Comparison of ENCODE assay signal across 9 cellular contexts in the genomic region with DNA sequence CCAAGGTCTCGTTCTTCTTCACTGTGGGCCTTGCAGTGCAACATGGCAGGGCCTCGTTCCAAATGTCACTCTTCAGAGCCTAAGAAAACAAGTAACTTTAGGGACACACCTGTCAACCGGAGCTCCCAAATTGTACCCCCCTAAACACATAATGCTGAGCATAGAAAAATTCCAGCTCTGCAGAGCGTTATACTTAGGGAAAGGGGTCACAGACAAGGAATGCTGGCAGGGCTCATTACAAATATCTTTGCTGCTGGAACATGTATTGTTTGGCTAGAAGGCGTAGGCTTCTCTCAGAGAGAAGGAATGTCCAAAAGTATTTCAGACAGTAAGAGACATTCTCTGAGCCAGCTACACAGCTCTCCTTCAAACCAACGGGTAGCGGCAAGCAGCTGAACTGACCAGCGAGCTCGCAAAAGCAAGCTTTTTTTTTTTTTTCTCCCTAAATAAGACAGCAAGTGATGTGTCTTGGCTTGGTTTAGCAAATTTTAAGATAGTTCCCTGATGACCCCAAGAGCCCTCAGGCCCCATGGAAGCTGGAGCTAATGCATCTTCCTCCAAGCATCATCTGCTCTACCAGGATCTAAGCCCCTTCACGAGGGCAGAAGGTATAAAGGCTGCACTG. TPM values are rescaled to one million over a fixed set of nuclear protein-coding genes. Genes with fewer than 3 reads are reported as not detected.
DNase-seq lines count a peak whose midpoint lies in the region; ATAC-seq and TF ChIP-seq lines count a peak whose summit lies in the region.
"Had no signal": no experiment of that assay in that cellular context is flagged by ENCODE, and none has a peak within 500 bp of the region (broad histone marks: within the 10 kb centered on the region; RNA-seq: fewer than 3 reads in every experiment).

No MANE protein-coding gene starts in this region.

- DNase-seq in cardiac fibroblast (ENCODE audit: low read depth in 2 of 2) (peak; percentile 95 to 96), left kidney (ENCODE audit: low read depth, low spot score) (peak; percentile 20), testis (no peak), SW480 (ENCODE audit: low spot score) (no peak), lower leg skin (ENCODE audit: low spot score in 2 of 2) (no peak), retina (no peak)
- DNase-seq: stimulated activated naive B cell treated with anti-CD40 and anti-IgM and Interleukin-4, amounts not matched to agents 10 μg/mL and 1 μg/mL and 100 μg/mL, for 72 hours had no signal

- no peaks in the 10 kb centered on the region; the same call in 1 of the 2 replicates for H3K4me1 ChIP-seq in HUES48 (ENCODE audit: control insufficient read depth, insufficient read depth, low read length)
- H3K4me1 ChIP-seq in testis, result peaks cover 34% of the 10 kb centered on the region

- peak overlapping the region; percentile 36; the same call in 1 of the 2 replicates for H3K9ac ChIP-seq in HUES48 (ENCODE audit: low read depth, low read length)

- TF ChIP-seq CTCF in cardiac fibroblast (IDR thresholded peaks at IDR 0.05; ENCODE audit: low read depth, low read length) (no peak), testis (IDR thresholded peaks at IDR 0.05) (no peak), lower leg skin (IDR thresholded peaks at IDR 0.05) (no peak)

- no peak for TF ChIP-seq POLR2A in testis (IDR thresholded peaks at IDR 0.05)
- no peak for TF ChIP-seq POLR2A in lower leg skin (IDR thresholded peaks at IDR 0.05)

- H3K27me3 ChIP-seq in HUES48 (ENCODE audit: control insufficient read depth, insufficient read depth, low read length), result no peaks in the 10 kb centered on the region
- H3K27me3 ChIP-seq in testis, result no peaks in the 10 kb centered on the region

- 35 to 40% methylated on average over 10 of the region's 10 CpGs for WGBS in testis, 2 donors
- 26 to 29% methylated on average over 10 of the region's 10 CpGs for WGBS in lower leg skin, 2 donors

- H3K4me3 ChIP-seq in HUES48 (ENCODE audit: low read depth, low read length) (no peak overlapping the region), cardiac fibroblast (replicated peaks in 1 of 2; ENCODE audit: low read depth in 2 of 2, low read length in 2 of 2) (no peak overlapping the region), testis (no peak overlapping the region), lower leg skin (ENCODE audit: low read depth, poor library complexity, severe bottlenecking) (no peak overlapping the region)

- H3K36me3 ChIP-seq in HUES48 (ENCODE audit: control insufficient read depth, insufficient read depth, low read length) (peaks cover 21% of the 10 kb centered on the region), testis (ENCODE audit: low read depth, missing control alignments) (no peaks in the 10 kb centered on the region)

- ATAC-seq in GM19351 (IDR thresholded peaks at IDR 0.05; ENCODE audit: unreplicated experiment), result no peak
- ATAC-seq: stimulated activated naive B cell treated with anti-CD40 and anti-IgM and Interleukin-4, amounts not matched to agents 10 μg/mL and 1 μg/mL and 100 μg/mL, for 72 hours had no signal

- H3K9me3 ChIP-seq in HUES48 (ENCODE audit: control insufficient read depth, insufficient read depth, low read length), result no peaks in the 10 kb centered on the region
- H3K9me3 ChIP-seq in testis, result no peaks in the 10 kb centered on the region

- intact Hi-C loops in testis (cut with DNase I; ENCODE audit: low total_unique reads) (no loop called here), lower leg skin (cut with DNase I; ENCODE audit: low total_unique reads) (no loop called here)

- peak overlapping the region; percentile 83 for H3K27ac ChIP-seq in HUES48 (ENCODE audit: low read depth, low read length)
- H3K27ac ChIP-seq in testis, result peak overlapping the region; percentile 29 to 75

RNA-seq across cellular contexts. Expression of a gene that starts 24.5 kb away (rescaled TPM):
- total RNA-seq in testis (10 to 100 TPM; 29.1 to 31.5 TPM), lower leg skin (10 to 100 TPM in 3 of 4 donors, 1 to 10 TPM in 1; 7.3 to 15.1 (median 13.1) TPM)
- 18.9 TPM for polyA plus RNA-seq in testis (ENCODE audit: insufficient read depth, low read depth, low replicate concordance)

RNA-seq across cellular contexts. Expression of a gene that starts 47.0 kb away (rescaled TPM):
- total RNA-seq in testis, result under 1 TPM; 0.79 to 0.81 TPM
- 0.46 TPM for polyA plus RNA-seq in testis (ENCODE audit: insufficient read depth, low read depth, low replicate concordance)
- not detected for total RNA-seq in lower leg skin

Comparison
In these comparisons a context has a peak if more than half of its experiments do, and no peak if none do; other contexts are left out.
1. DNase-seq: peak in cardiac fibroblast (2 of 2) and left kidney (single experiment); none in testis (single experiment), SW480 (single experiment), lower leg skin (0 of 2) and retina (single experiment).